In genomic region chr6:37783025-37783825, GRCh38 we compare ENCODE assay signal across 9 cellular contexts. TPM values are rescaled to one million over a fixed set of nuclear protein-coding genes. Genes with fewer than 3 reads are reported as not detected.
DNase-seq lines count a peak whose midpoint lies in the region; ATAC-seq, FAIRE-seq and TF ChIP-seq lines count a peak whose summit lies in the region.
"Had no signal": no experiment of that assay in that cellular context is flagged by ENCODE, and none has a peak within 500 bp of the region (broad histone marks: within the 10 kb centered on the region; RNA-seq: fewer than 3 reads in every experiment).

No MANE protein-coding gene starts in this region.

- FAIRE-seq in pancreas (lab: Jason Lieb, UNC) = no peak
- FAIRE-seq: endometrium had no signal

- ATAC-seq in heart right ventricle (peak in 7 of 8 donors; percentile 6 to 55 (median 44)), pancreas (peak in 3 of 4 donors; percentile 31 to 46 (median 31)), HG03045 (IDR thresholded peaks at IDR 0.05; ENCODE audit: unreplicated experiment) (no peak), GM19455 (IDR thresholded peaks at IDR 0.05; ENCODE audit: unreplicated experiment) (no peak)

- H3K4me1 ChIP-seq in heart right ventricle (peaks cover 0 to 27% (median 19%) of the 10 kb centered on the region in 9 donors), pancreas (no peaks in the 10 kb centered on the region)

- H3K27ac ChIP-seq in heart right ventricle (peak overlapping the region in 4 of 10 donors; percentile 14 to 25 (median 24)), pancreas (no peak overlapping the region)

- peak overlapping the region; percentile 25 for H3K4me3 ChIP-seq in AG09309 (ENCODE audit: control insufficient read depth, low read depth, low read length)
- peak overlapping the region; percentile 61 for H3K4me3 ChIP-seq in H7 (ENCODE audit: insufficient read depth, low read depth, low read length)
- peak overlapping the region; percentile 26 to 70 (median 54) for H3K4me3 ChIP-seq in heart right ventricle
- H3K4me3 ChIP-seq in pancreas = peak overlapping the region; percentile 3 to 51 (median 20)

- H3K27me3 ChIP-seq in H7 (ENCODE audit: control insufficient read depth, insufficient read depth, low read length) (peaks cover 16% of the 10 kb centered on the region), heart right ventricle (peaks cover 0 to 32% (median 0%) of the 10 kb centered on the region in 7 donors), pancreas (no peaks in the 10 kb centered on the region)

- no peak overlapping the region for H3K27ac Mint-ChIP-seq in activated T-helper 2 cell treated with anti-CD3 and anti-CD28 coated beads, Interferon-gamma antibody, Interleukin-2, Interleukin-4, amounts not matched to agents 10 μg/mL and 5 μg/mL and 100 μg/mL, durations not matched to agents 14 hours and 24 hours and 36 hours

- H3K36me3 Mint-ChIP-seq in activated T-helper 2 cell treated with anti-CD3 and anti-CD28 coated beads, Interferon-gamma antibody, Interleukin-2, Interleukin-4, amounts not matched to agents 10 μg/mL and 5 μg/mL and 100 μg/mL, durations not matched to agents 14 hours and 24 hours and 36 hours (ENCODE audit: low read depth) = no peaks in the 10 kb centered on the region

- peaks cover 13% of the 10 kb centered on the region for H3K4me1 Mint-ChIP-seq in activated T-helper 2 cell treated with anti-CD3 and anti-CD28 coated beads, Interferon-gamma antibody, Interleukin-2, Interleukin-4, amounts not matched to agents 10 μg/mL and 5 μg/mL and 100 μg/mL, durations not matched to agents 14 hours and 24 hours and 36 hours (ENCODE audit: low read depth)

- peaks cover 43% of the 10 kb centered on the region for H3K27me3 Mint-ChIP-seq in activated T-helper 2 cell treated with anti-CD3 and anti-CD28 coated beads, Interferon-gamma antibody, Interleukin-2, Interleukin-4, amounts not matched to agents 10 μg/mL and 5 μg/mL and 100 μg/mL, durations not matched to agents 14 hours and 24 hours and 36 hours (ENCODE audit: low read depth)

- peak overlapping the region; percentile 36 for H3K4me3 Mint-ChIP-seq in activated T-helper 2 cell treated with anti-CD3 and anti-CD28 coated beads, Interferon-gamma antibody, Interleukin-2, Interleukin-4, amounts not matched to agents 10 μg/mL and 5 μg/mL and 100 μg/mL, durations not matched to agents 14 hours and 24 hours and 36 hours (ENCODE audit: low read depth)

- DNase-seq in AG09309 (ENCODE audit: low read depth) = no peak
- DNase-seq in H7 = peak; percentile 86
- DNase-seq in activated T-helper 2 cell treated with anti-CD3 and anti-CD28 coated beads, Interferon-gamma antibody, Interleukin-2, Interleukin-4, amounts not matched to agents 10 μg/mL and 5 μg/mL and 100 μg/mL, durations not matched to agents 14 hours and 24 hours and 36 hours (ENCODE audit: low spot score) = no peak
- no peak for DNase-seq in heart right ventricle
- DNase-seq in pancreas = peak in 1 of 6 donors; percentile 74
- no peak for DNase-seq in SW480 (ENCODE audit: low spot score)

- intact Hi-C loops in activated T-helper 2 cell treated with anti-CD3 and anti-CD28 coated beads, Interferon-gamma antibody, Interleukin-2, Interleukin-4, amounts not matched to agents 10 μg/mL and 5 μg/mL and 100 μg/mL, durations not matched to agents 14 hours and 24 hours and 36 hours (cut with micrococcal nuclease) = no loop called here
- intact Hi-C loops in heart right ventricle (cut with DNase I) (loop anchor here in 3 of 10 donors (10.0 kb wide), 1 partner anchor 712 kb away; no protein-coding TSS in a partner anchor), pancreas (cut with DNase I) (no loop called here)

- no peaks in the 10 kb centered on the region for H3K9me3 ChIP-seq in heart right ventricle
- no peaks in the 10 kb centered on the region for H3K9me3 ChIP-seq in pancreas

- 16 to 25% methylated on average over 19 to 22 of the region's 22 CpGs for WGBS in heart right ventricle, 2 donors
- 54 to 58% methylated on average over 18 to 22 of the region's 22 CpGs for WGBS in pancreas, 2 donors

- TF ChIP-seq CTCF in AG09309 (IDR thresholded peaks at IDR 0.05; ENCODE audit: control insufficient read depth, insufficient read depth, low read depth, low read length, missing control alignments) (no peak), heart right ventricle (IDR thresholded peaks at IDR 0.05) (no peak), pancreas (IDR thresholded peaks at IDR 0.05) (no peak)

- H3K36me3 ChIP-seq in H7 (replicated peaks; ENCODE audit: control insufficient read depth, insufficient read depth, low read length) = no peaks in the 10 kb centered on the region
- no peaks in the 10 kb centered on the region for H3K36me3 ChIP-seq in heart right ventricle
- H3K36me3 ChIP-seq in pancreas = no peaks in the 10 kb centered on the region

- H3K9me3 Mint-ChIP-seq in activated T-helper 2 cell treated with anti-CD3 and anti-CD28 coated beads, Interferon-gamma antibody, Interleukin-2, Interleukin-4, amounts not matched to agents 10 μg/mL and 5 μg/mL and 100 μg/mL, durations not matched to agents 14 hours and 24 hours and 36 hours = no peaks in the 10 kb centered on the region

RNA-seq across cellular contexts. Expression of gene ZFAND3, which starts 36.3 kb away (rescaled TPM):
- total RNA-seq in H7 (2014; rRNA removed; shearing (Covaris generic)) = 14.7 and 17.1 TPM in 2 replicates
- total RNA-seq in activated T-helper 2 cell treated with anti-CD3 and anti-CD28 coated beads, Interferon-gamma antibody, Interleukin-2, Interleukin-4, amounts not matched to agents 10 μg/mL and 5 μg/mL and 100 μg/mL, durations not matched to agents 14 hours and 24 hours and 36 hours = 30.8 and 34.3 TPM in 2 replicates
- total RNA-seq in heart right ventricle (100 to 1,000 TPM in 7 of 10 donors, 10 to 100 TPM in 3; 79.5 to 123 (median 108) TPM), pancreas (10 to 100 TPM; 22.9 to 49.8 (median 32.7) TPM)
- polyA plus RNA-seq in heart right ventricle (10 to 100 TPM; 24.4 to 43.7 TPM), pancreas (10 to 100 TPM; 13.1 to 16.8 TPM)

Comparison
In these comparisons a context has a peak if more than half of its experiments do, and no peak if none do; other contexts are left out.
1. ATAC-seq: peak in heart right ventricle (7 of 8) and pancreas (3 of 4); none in HG03045 (single experiment) and GM19455 (single experiment).
2. Peak in every context shown above with its lines, with median percentiles within 50 percentile points of each other: H3K4me3 ChIP-seq.